7 cellular contexts compared by ENCODE assay signal in the genomic region with DNA sequence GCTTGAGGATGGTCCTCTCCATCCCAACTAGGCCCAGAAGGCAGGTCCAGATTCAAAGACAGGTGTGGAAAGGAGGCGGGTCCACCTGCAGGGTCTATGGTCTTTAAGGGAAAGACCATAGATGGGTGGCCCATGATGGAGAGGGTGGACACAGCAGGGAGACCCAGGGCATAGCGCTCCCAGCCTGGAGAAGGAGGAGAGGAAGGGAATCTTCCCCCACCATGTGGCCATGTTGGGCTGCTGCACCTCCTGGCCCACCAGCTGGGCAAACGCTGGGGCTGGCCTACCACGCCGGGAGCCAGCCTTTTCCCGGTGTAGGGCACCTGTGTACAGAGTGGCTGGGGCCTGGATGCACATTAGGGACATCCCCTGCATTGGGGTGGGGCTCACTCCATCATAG.
DNase-seq lines count a peak whose midpoint lies in the region; ATAC-seq, FAIRE-seq and TF ChIP-seq lines count a peak whose summit lies in the region.

No MANE protein-coding gene starts in this region.

- H4K20me1 ChIP-seq in PC-3 (ENCODE audit: low read length): no peaks in the 10 kb centered on the region

- CTCF ChIA-PET in PC-3 (lab: Charles Lee): interaction anchor here (0.6 kb wide), 1 partner anchor 263 kb away, joined by 8 read pairs; no protein-coding TSS in a partner anchor

- no peaks in the 10 kb centered on the region for H3K27me3 ChIP-seq in PC-3 (ENCODE audit: low read length)

- H3K4me3 ChIP-seq in PC-3 (ENCODE audit: low read length) (no peak overlapping the region), fibroblast of pulmonary artery (replicated peaks; ENCODE audit: low read depth, low read length) (no peak overlapping the region)

- no peaks in the 10 kb centered on the region for H3K79me2 ChIP-seq in PC-3 (ENCODE audit: low read length)

- peak; percentile 64 for FAIRE-seq in GM19239 (lab: Jason Lieb, UNC)

- TF ChIP-seq CTCF in PC-3 (conservative IDR thresholded peaks at IDR 0.05; ENCODE audit: low read depth, low read length) (peak; percentile 58), fibroblast of pulmonary artery (IDR thresholded peaks at IDR 0.05; ENCODE audit: low read length, missing control alignments) (peak; percentile 80)

- ATAC-seq in PC-3: no peak

- H3K9me2 ChIP-seq in PC-3 (replicated peaks; ENCODE audit: low read length): no peaks in the 10 kb centered on the region

- no peaks in the 10 kb centered on the region for H3K9me3 ChIP-seq in PC-3 (ENCODE audit: low read length)

- H2AFZ ChIP-seq in PC-3 (ENCODE audit: low read length): no peak overlapping the region

- intact Hi-C loops in PC-3 (cut with micrococcal nuclease) (no loop called here), posterior vena cava (cut with DNase I) (no loop called here)

- no peak overlapping the region for H3K4me2 ChIP-seq in PC-3 (ENCODE audit: low read length)

- POLR2A ChIA-PET in PC-3 (lab: Charles Lee; ENCODE audit: unreplicated experiment): no interaction called here

- H3F3A ChIP-seq in PC-3 (ENCODE audit: low read length, unreplicated experiment): no peaks in the 10 kb centered on the region

- H3K4me1 ChIP-seq in PC-3 (ENCODE audit: insufficient read depth, low read length): peaks cover 4% of the 10 kb centered on the region

- DNase-seq in GM19239 (ENCODE audit: insufficient read length, low spot score) (no peak), PC-3 (peak; percentile 24), fibroblast of pulmonary artery (ENCODE audit: low read depth) (peak; percentile 68), posterior vena cava (ENCODE audit: low spot score) (peak; percentile 77), middle frontal gyrus (ENCODE audit: extremely low spot score, low spot score) (no peak), NCI-H1930 (lab: John Stamatoyannopoulos, UW) (no peak)
- DNase-seq in activated CD4-positive, alpha-beta T cell treated with anti-CD3 and anti-CD28 coated beads for 1 hour: no peak

- no TSS peak for BruUV-seq in PC-3 (replicated peaks; lab: Mats Ljungman, UMichigan)

- no peak overlapping the region for H3K9ac ChIP-seq in PC-3 (ENCODE audit: low read length)

- H3K36me3 ChIP-seq in PC-3 (ENCODE audit: low read depth, low read length): no peaks in the 10 kb centered on the region

- no peak overlapping the region for H3K27ac ChIP-seq in PC-3 (ENCODE audit: low read length)

Comparison
In these comparisons a context has a peak if more than half of its experiments do, and no peak if none do; other contexts are left out.
1. DNase-seq: peak in PC-3 (single experiment), fibroblast of pulmonary artery (single experiment) and posterior vena cava (single experiment); none in GM19239 (single experiment), middle frontal gyrus (single experiment), activated CD4-positive, alpha-beta T cell treated with anti-CD3 and anti-CD28 coated beads for 1 hour (single experiment) and NCI-H1930 (0 of 2).